Comparison of ENCODE assay signal across 9 cellular contexts in the genomic region with DNA sequence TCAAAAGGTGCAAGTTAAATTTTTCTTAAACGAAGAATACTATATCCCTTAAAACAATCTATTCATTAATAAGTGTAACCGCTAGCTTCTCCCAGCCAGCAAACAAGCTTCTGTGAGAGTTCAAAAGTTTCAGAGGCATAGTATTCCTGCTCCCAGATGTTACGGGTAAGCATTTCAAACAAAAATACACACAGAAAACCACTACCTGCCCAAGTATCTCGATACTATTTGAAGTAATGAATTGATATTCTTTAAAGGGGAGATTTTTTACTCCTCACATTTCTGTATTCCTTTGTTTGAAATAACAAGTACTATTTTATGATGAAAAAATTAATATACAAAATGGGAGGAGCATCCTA. TPM values are rescaled to one million over a fixed set of nuclear protein-coding genes. Genes with fewer than 3 reads are reported as not detected.
A peak's percentile ranks its signal among the peaks of the same experiment; 100 is the strongest.
DNase-seq lines count a peak whose midpoint lies in the region; ATAC-seq and TF ChIP-seq lines count a peak whose summit lies in the region.
"Had no signal": no experiment of that assay in that cellular context is flagged by ENCODE, and none has a peak within 500 bp of the region (broad histone marks: within the 10 kb centered on the region; RNA-seq: fewer than 3 reads in every experiment).

No MANE protein-coding gene starts in this region.

- 30 to 35% methylated on average over 4 of the region's 4 CpGs for WGBS in lower leg skin, 2 donors

- no peaks in the 10 kb centered on the region for H3K27me3 ChIP-seq in thoracic aorta (replicated peaks; ENCODE audit: insufficient read depth)

- H3K9me3 ChIP-seq in thoracic aorta = no peaks in the 10 kb centered on the region

- DNase-seq in M059J (ENCODE audit: low read depth) = peak; percentile 13
- DNase-seq in choroid plexus epithelial cell (ENCODE audit: low read depth) = no peak
- no peak for DNase-seq in lower leg skin (ENCODE audit: low spot score in 2 of 2)
- no peak for DNase-seq in thoracic aorta (ENCODE audit: low spot score)
- DNase-seq in H4 (ENCODE audit: low spot score) = no peak
- DNase-seq: cerebellar nuclear complex had no signal

- peak overlapping the region; percentile 86 for H3K4me3 ChIP-seq in choroid plexus epithelial cell (ENCODE audit: low read depth, low read length)
- peak overlapping the region; percentile 2 for H3K4me3 ChIP-seq in lower leg skin (ENCODE audit: low read depth, poor library complexity, severe bottlenecking)
- H3K4me3 ChIP-seq in thoracic aorta = peak overlapping the region; percentile 79

- intact Hi-C loops in lower leg skin (cut with DNase I; ENCODE audit: low total_unique reads) = no loop called here

- no peak for TF ChIP-seq POLR2A in lower leg skin (IDR thresholded peaks at IDR 0.05)

- H3K27ac ChIP-seq in thoracic aorta = peak overlapping the region; percentile 94 to 96

- TF ChIP-seq CTCF in choroid plexus epithelial cell (conservative IDR thresholded peaks at IDR 0.05; ENCODE audit: low read depth, low read length) = no peak
- TF ChIP-seq CTCF in lower leg skin (IDR thresholded peaks at IDR 0.05) = no peak
- no peak for TF ChIP-seq CTCF in thoracic aorta (IDR thresholded peaks at IDR 0.05)

- H3K4me1 ChIP-seq in thoracic aorta (ENCODE audit: control insufficient read depth in 1 of 2, low read depth in 2 of 2) = peaks cover 16 to 29% of the 10 kb centered on the region in 2 donors

- H3K36me3 ChIP-seq in thoracic aorta = no peaks in the 10 kb centered on the region

- ATAC-seq in thoracic aorta (ENCODE audit: insufficient number of reproducible peaks, low FRiP score, low read depth) (no peak), GM19467 (IDR thresholded peaks at IDR 0.05; ENCODE audit: unreplicated experiment) (no peak), HG02884 (IDR thresholded peaks at IDR 0.05; ENCODE audit: unreplicated experiment) (no peak)
- ATAC-seq: activated CD4-positive, CD25-positive, alpha-beta regulatory T cell treated with anti-CD3 and anti-CD28 coated beads, Interleukin-2, amount 50 U/mL, for 24 hours had no signal

RNA-seq across cellular contexts. Expression of a gene that starts 1.5 kb away (rescaled TPM):
- total RNA-seq in M059J (2014; rRNA removed; shearing (Covaris generic)) = 18.2 and 45.2 TPM in 2 replicates
- total RNA-seq in lower leg skin (10 to 100 TPM; 59.1 to 99.9 (median 83.8) TPM), thoracic aorta (100 to 1,000 TPM in 1 of 2 donors, 10 to 100 TPM in 1; 78.4 to 146 TPM)
- total RNA-seq in H4 (2014; rRNA removed; shearing (Covaris generic)) = 23.3 and 27.3 TPM in 2 replicates

Comparison
In these comparisons a context has a peak if more than half of its experiments do, and no peak if none do; other contexts are left out.
1. H3K4me3 ChIP-seq: peak in every context shown above with its lines; median percentile 86 in choroid plexus epithelial cell; 79 in thoracic aorta; 2 in lower leg skin.